Comparison of ENCODE assay signal across 21 cellular contexts in the genomic region with DNA sequence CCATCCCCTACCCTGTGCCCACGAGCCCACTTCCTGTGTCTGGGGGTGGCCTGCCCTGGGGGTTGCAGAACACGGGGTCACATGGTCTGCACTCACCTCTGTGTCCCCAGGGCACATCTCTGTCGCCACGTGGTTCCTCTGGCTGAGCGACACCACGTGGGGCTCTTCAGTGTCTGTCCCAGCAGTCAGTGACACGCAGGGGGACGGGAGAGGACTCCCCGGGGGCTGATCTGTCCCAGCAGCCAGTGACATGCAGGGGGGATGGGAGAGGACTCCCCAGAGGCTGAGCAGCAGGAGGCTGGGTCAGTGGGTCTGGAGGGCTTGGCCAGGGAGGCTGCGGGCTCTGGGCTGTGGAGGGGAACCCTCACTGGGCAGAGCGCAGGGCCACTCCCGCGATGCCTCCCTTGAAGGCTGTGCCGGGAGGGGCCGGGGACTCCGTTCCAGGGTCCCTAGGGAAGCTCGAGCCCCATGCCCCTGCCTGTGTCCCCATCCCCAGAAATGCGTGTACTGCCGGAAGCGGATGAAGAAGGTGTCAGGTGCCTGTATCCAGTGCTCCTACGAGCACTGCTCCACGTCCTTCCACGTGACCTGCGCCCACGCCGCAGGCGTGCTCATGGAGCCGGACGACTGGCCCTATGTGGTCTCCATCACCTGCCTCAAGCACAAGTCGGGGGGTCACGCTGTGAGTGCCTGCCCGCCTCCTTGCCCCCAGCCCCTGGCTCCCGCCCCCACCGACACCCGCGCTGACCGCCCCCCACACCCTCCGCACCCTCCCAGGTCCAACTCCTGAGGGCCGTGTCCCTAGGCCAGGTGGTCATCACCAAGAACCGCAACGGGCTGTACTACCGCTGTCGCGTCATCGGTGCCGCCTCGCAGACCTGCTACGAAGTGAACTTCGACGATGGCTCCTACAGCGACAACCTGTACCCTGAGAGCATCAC.
DNase-seq lines count a peak whose midpoint lies in the region; ATAC-seq and TF ChIP-seq lines count a peak whose summit lies in the region.
"Had no signal": no experiment of that assay in that cellular context is flagged by ENCODE, and none has a peak within 500 bp of the region (broad histone marks: within the 10 kb centered on the region; RNA-seq: fewer than 3 reads in every experiment).

No MANE protein-coding gene starts in this region.

- H3K27me3 Mint-ChIP-seq in activated B cell treated with CpG ODN at 0.5 μM for 24 hours, result no peaks in the 10 kb centered on the region
- no peaks in the 10 kb centered on the region for H3K27me3 Mint-ChIP-seq in stimulated activated naive CD8-positive, alpha-beta T cell treated with anti-CD3 and anti-CD28 coated beads, Interleukin-15, Interleukin-2, amounts not matched to agents 100 ng/mL and 50 ng/mL, for 24 hours
- H3K27me3 Mint-ChIP-seq: T-cell had no signal

- H3K4me1 ChIP-seq in right cardiac atrium (ENCODE audit: control insufficient read depth, insufficient read depth, low read length), result no peaks in the 10 kb centered on the region
- H3K4me1 ChIP-seq: vagina had no signal

- peaks cover 84% of the 10 kb centered on the region for H3K36me3 Mint-ChIP-seq in activated B cell treated with CpG ODN at 0.5 μM for 24 hours (ENCODE audit: low read depth)
- H3K36me3 Mint-ChIP-seq in stimulated activated naive CD8-positive, alpha-beta T cell treated with anti-CD3 and anti-CD28 coated beads, Interleukin-15, Interleukin-2, amounts not matched to agents 100 ng/mL and 50 ng/mL, for 24 hours (ENCODE audit: low read depth), result peaks cover 34% of the 10 kb centered on the region

- WGBS in right cardiac atrium, result 85% methylated on average over 51 of the region's 51 CpGs

- ATAC-seq in activated B cell treated with CpG ODN at 0.5 μM for 24 hours (ENCODE audit: low read depth) (peak; percentile 77), right cardiac atrium (peak; percentile 10 to 49), HG02763 (IDR thresholded peaks at IDR 0.05; ENCODE audit: unreplicated experiment) (no peak)
- ATAC-seq: left lung had no signal

- no peak overlapping the region for H3K4me3 ChIP-seq in right cardiac atrium (ENCODE audit: low read length)
- H3K4me3 ChIP-seq: esophagus squamous epithelium, left lung, vagina had no signal

- peak overlapping the region; percentile 85 for H3K27ac Mint-ChIP-seq in activated B cell treated with CpG ODN at 0.5 μM for 24 hours
- peak overlapping the region; percentile 87 for H3K27ac Mint-ChIP-seq in stimulated activated naive CD8-positive, alpha-beta T cell treated with anti-CD3 and anti-CD28 coated beads, Interleukin-15, Interleukin-2, amounts not matched to agents 100 ng/mL and 50 ng/mL, for 24 hours
- H3K27ac Mint-ChIP-seq: activated T-cell treated with anti-CD3 and anti-CD28 coated beads, Interleukin-2, amount 50 U/mL, for 72 hours had no signal

- DNase-seq in activated gamma-delta T cell treated with Interleukin-2 at 50 U/mL for 16 hours (peak; percentile 31), activated gamma-delta T cell (lab: John Stamatoyannopoulos, UW) (no peak), activated B cell treated with CpG ODN at 0.5 μM for 24 hours (peak; percentile 51), right cardiac atrium (peak; percentile 12 to 78 (median 74)), NCI-H1417 treated with DMSO at 0.1 percent for 48 hours (lab: John Stamatoyannopoulos, UW) (no peak), UCSD-AML1 (lab: John Stamatoyannopoulos, UW; ENCODE audit: unreplicated experiment) (no peak)
- DNase-seq: activated CD4-positive, alpha-beta T cell treated with anti-CD3 and anti-CD28 coated beads for 1 hour; activated T-cell treated with anti-CD3 and anti-CD28 coated beads, Interleukin-2, amount 50 U/mL, for 72 hours; dermis blood vessel endothelial cell; esophagus squamous epithelium; HCEC 1CT; NCI-H2029 treated with DMSO at 0.1 percent for 48 hours; NCI-H526 treated with DMSO at 0.1 percent for 48 hours; RPMI8226; stimulated activated naive CD4-positive, alpha-beta T cell treated with Interleukin-2 at 50 U/mL for 16 hours had no signal

- peak overlapping the region; percentile 59 for H3K4me3 Mint-ChIP-seq in activated B cell treated with CpG ODN at 0.5 μM for 24 hours
- peak overlapping the region; percentile 53 for H3K4me3 Mint-ChIP-seq in stimulated activated naive CD8-positive, alpha-beta T cell treated with anti-CD3 and anti-CD28 coated beads, Interleukin-15, Interleukin-2, amounts not matched to agents 100 ng/mL and 50 ng/mL, for 24 hours
- H3K4me3 Mint-ChIP-seq: activated T-cell treated with anti-CD3 and anti-CD28 coated beads, Interleukin-2, amount 50 U/mL, for 72 hours; neural crest cell; T-cell had no signal

- POLR2A ChIA-PET in activated B cell treated with CpG ODN at 0.5 μM for 24 hours (lab: Charles Lee), result interaction anchor here (0.6 to 2.5 kb wide), 5 partner anchors 10 to 16 kb away, joined by 4 to 17 read pairs (median 6); no protein-coding TSS in a partner anchor

- H3K9me3 Mint-ChIP-seq in activated B cell treated with CpG ODN at 0.5 μM for 24 hours, result no peaks in the 10 kb centered on the region
- H3K9me3 Mint-ChIP-seq in stimulated activated naive CD8-positive, alpha-beta T cell treated with anti-CD3 and anti-CD28 coated beads, Interleukin-15, Interleukin-2, amounts not matched to agents 100 ng/mL and 50 ng/mL, for 24 hours, result no peaks in the 10 kb centered on the region
- H3K9me3 Mint-ChIP-seq: neural crest cell, T-cell had no signal

- CTCF ChIA-PET in activated B cell treated with CpG ODN at 0.5 μM for 24 hours (lab: Charles Lee), result interaction anchor here (0.9 to 1.1 kb wide), 2 partner anchors 9 to 142 kb away, joined by 3 to 4 read pairs; no protein-coding TSS in a partner anchor

- no peak for TF ChIP-seq CTCF in activated B cell treated with CpG ODN at 0.5 μM for 24 hours (IDR thresholded peaks at IDR 0.05)

- H3K9me3 ChIP-seq in right cardiac atrium (ENCODE audit: control insufficient read depth, low read length), result no peaks in the 10 kb centered on the region
- H3K9me3 ChIP-seq: esophagus squamous epithelium, left lung, vagina had no signal

- intact Hi-C loops in activated B cell treated with CpG ODN at 0.5 μM for 24 hours (cut with micrococcal nuclease) (loop anchor here (1.0 to 2.0 kb wide), 2 partner anchors 13 to 17 kb away; no protein-coding TSS in a partner anchor), right cardiac atrium (cut with DNase I) (loop anchor here in 2 of 4 donors (5.0 to 10.0 kb wide), 2 partner anchors 91 to 99 kb away; no protein-coding TSS in a partner anchor)

- no peaks in the 10 kb centered on the region for H3K27me3 ChIP-seq in right cardiac atrium (ENCODE audit: control insufficient read depth, insufficient read depth)
- H3K27me3 ChIP-seq: esophagus squamous epithelium, left lung, vagina had no signal

- H3K27ac ChIP-seq in right cardiac atrium (ENCODE audit: low read length), result no peak overlapping the region
- H3K27ac ChIP-seq: esophagus squamous epithelium, left lung, vagina had no signal

- H3K4me1 Mint-ChIP-seq in activated B cell treated with CpG ODN at 0.5 μM for 24 hours, result peaks cover 45% of the 10 kb centered on the region
- H3K4me1 Mint-ChIP-seq in stimulated activated naive CD8-positive, alpha-beta T cell treated with anti-CD3 and anti-CD28 coated beads, Interleukin-15, Interleukin-2, amounts not matched to agents 100 ng/mL and 50 ng/mL, for 24 hours (ENCODE audit: low read depth), result peaks cover 28% of the 10 kb centered on the region
- H3K4me1 Mint-ChIP-seq: neural crest cell had no signal

Comparison
In these comparisons a context has a peak if more than half of its experiments do, and no peak if none do; other contexts are left out.
1. DNase-seq: peak in activated gamma-delta T cell treated with Interleukin-2 at 50 U/mL for 16 hours (single experiment), activated B cell treated with CpG ODN at 0.5 μM for 24 hours (single experiment) and right cardiac atrium (3 of 3); none in activated gamma-delta T cell (single experiment), NCI-H1417 treated with DMSO at 0.1 percent for 48 hours (single experiment) and UCSD-AML1 (single experiment).